18 cellular contexts compared by ENCODE assay signal in genomic region chr7:5453566-5454075, GRCh38. TPM values are rescaled to one million over a fixed set of nuclear protein-coding genes. Genes with fewer than 3 reads are reported as not detected.
A peak's percentile ranks its signal among the peaks of the same experiment; 100 is the strongest.
DNase-seq lines count a peak whose midpoint lies in the region; ATAC-seq, FAIRE-seq and TF ChIP-seq lines count a peak whose summit lies in the region.
"Had no signal": no experiment of that assay in that cellular context is flagged by ENCODE, and none has a peak within 500 bp of the region (broad histone marks: within the 10 kb centered on the region; RNA-seq: fewer than 3 reads in every experiment).

No MANE protein-coding gene starts in this region.

- no peak overlapping the region for H2AFZ ChIP-seq in mesenchymal stem cell (ENCODE audit: low read depth, low read length)

- no peak for ATAC-seq in WTC11

- no peak overlapping the region for H3K4me2 ChIP-seq in mesenchymal stem cell (ENCODE audit: low read length, poor library complexity, severe bottlenecking)

- no peak overlapping the region for H3K4me3 ChIP-seq in NT2/D1 (ENCODE audit: insufficient read length, low read depth)
- H3K4me3 ChIP-seq in mesenchymal stem cell (ENCODE audit: insufficient read depth in 1 of 2, low read depth in 1 of 2, low read length in 2 of 2), result no peak overlapping the region
- H3K4me3 ChIP-seq in tibial nerve, result no peak overlapping the region
- no peak overlapping the region for H3K4me3 ChIP-seq in A673 (ENCODE audit: low read depth, low read length, poor library complexity, severe bottlenecking)
- H3K4me3 ChIP-seq: HAP-1 had no signal

- H3K27ac Mint-ChIP-seq in WTC11, result no peak overlapping the region
- H3K27ac Mint-ChIP-seq: CD4-positive, alpha-beta T cell had no signal

- H2BK120ac ChIP-seq in mesenchymal stem cell (ENCODE audit: low read depth, low read length), result no peak overlapping the region

- H3K4me3 Mint-ChIP-seq in WTC11, result no peak overlapping the region
- H3K4me3 Mint-ChIP-seq: CD4-positive, alpha-beta T cell had no signal

- no peak overlapping the region for H3K14ac ChIP-seq in mesenchymal stem cell (ENCODE audit: low read length in 2 of 2)

- no peaks in the 10 kb centered on the region for H3K9me3 Mint-ChIP-seq in WTC11
- H3K9me3 Mint-ChIP-seq: CD4-positive, alpha-beta T cell had no signal

- H3K4ac ChIP-seq in mesenchymal stem cell (ENCODE audit: low read depth in 1 of 2, low read length in 2 of 2), result no peak overlapping the region

- H3K4me1 Mint-ChIP-seq in WTC11, result peaks cover 6% of the 10 kb centered on the region

- no peaks in the 10 kb centered on the region for H3K79me1 ChIP-seq in mesenchymal stem cell (replicated peaks; ENCODE audit: low read length, poor library complexity, severe bottlenecking)

- no peak overlapping the region for H3K18ac ChIP-seq in mesenchymal stem cell (ENCODE audit: low read depth in 1 of 2, low read length in 2 of 2)

- H3K4me1 ChIP-seq in NT2/D1 (ENCODE audit: insufficient read depth, insufficient read length), result peaks cover 12% of the 10 kb centered on the region
- peaks cover 14% of the 10 kb centered on the region for H3K4me1 ChIP-seq in mesenchymal stem cell (ENCODE audit: control insufficient read depth, insufficient read depth, low read depth, low read length)
- peaks cover 0 to 46% (median 8%) of the 10 kb centered on the region in 4 donors for H3K4me1 ChIP-seq in tibial nerve
- H3K4me1 ChIP-seq in A673 (ENCODE audit: insufficient read depth, low read length, poor library complexity, severe bottlenecking), result peaks cover 8% of the 10 kb centered on the region
- H3K4me1 ChIP-seq: HAP-1 had no signal

- no peak for TF ChIP-seq EP300 in tibial nerve (IDR thresholded peaks at IDR 0.05)

- H3K27me3 ChIP-seq in NT2/D1 (ENCODE audit: insufficient read depth, insufficient read length) (no peaks in the 10 kb centered on the region), mesenchymal stem cell (ENCODE audit: control insufficient read depth in 1 of 2, insufficient read depth in 1 of 2, low read length in 2 of 2) (peaks cover 0 to 11% of the 10 kb centered on the region in 2 experiments), tibial nerve (no peaks in the 10 kb centered on the region), A673 (replicated peaks; ENCODE audit: insufficient read depth, low read depth, low read length, poor library complexity) (no peaks in the 10 kb centered on the region)

- FAIRE-seq in RCC 7860 (lab: Jason Lieb, UNC), result no peak
- FAIRE-seq: A204.1, GM12892, GM18507 had no signal

- CTCF ChIA-PET in WTC11 (lab: Charles Lee) (interaction anchor here (1.5 kb wide), 1 partner anchor 213 kb away, joined by 4 read pairs; no protein-coding TSS in a partner anchor), A673 (lab: Charles Lee) (no interaction called here)

- H2AK5ac ChIP-seq in mesenchymal stem cell (ENCODE audit: low read length, severe bottlenecking), result no peak overlapping the region

- H3K9me3 ChIP-seq in NT2/D1 (ENCODE audit: insufficient read depth, low read length), result no peaks in the 10 kb centered on the region
- no peaks in the 10 kb centered on the region for H3K9me3 ChIP-seq in mesenchymal stem cell (ENCODE audit: control insufficient read depth, low read length)
- H3K9me3 ChIP-seq in tibial nerve, result no peaks in the 10 kb centered on the region
- H3K9me3 ChIP-seq in A673 (ENCODE audit: low read depth, low read length, poor library complexity, severe bottlenecking), result no peaks in the 10 kb centered on the region
- H3K9me3 ChIP-seq: HAP-1 had no signal

- intact Hi-C loops in A673 (cut with micrococcal nuclease; ENCODE audit: unreplicated experiment), result no loop called here

- BruUV-seq in A673 (replicated peaks; lab: Mats Ljungman, UMichigan), result no TSS peak

- TF ChIP-seq POLR2A in tibial nerve (IDR thresholded peaks at IDR 0.05), result no peak

- H3K36me3 Mint-ChIP-seq in WTC11, result no peaks in the 10 kb centered on the region

- no peak overlapping the region for H4K8ac ChIP-seq in mesenchymal stem cell (ENCODE audit: low read length)

- no peaks in the 10 kb centered on the region for H3K27me3 Mint-ChIP-seq in WTC11 (ENCODE audit: low read depth)

- H3K23ac ChIP-seq in mesenchymal stem cell (ENCODE audit: low read length in 2 of 2), result no peak overlapping the region

- H3K9ac ChIP-seq in NT2/D1 (ENCODE audit: insufficient read length, low read depth) (peak overlapping the region; percentile 23), mesenchymal stem cell (ENCODE audit: low read length) (peak overlapping the region; percentile 35)

- 100% methylated on average over 3 of the region's 5 CpGs for WGBS in mesenchymal stem cell
- WGBS in tibial nerve, 2 donors, result 79 to 90% methylated on average over 5 of the region's 5 CpGs

- no peak for TF ChIP-seq CTCF in WTC11 (IDR thresholded peaks at IDR 0.05)
- no peak for TF ChIP-seq CTCF in tibial nerve (IDR thresholded peaks at IDR 0.05)
- no peak for TF ChIP-seq CTCF in A673 (conservative IDR thresholded peaks at IDR 0.05; ENCODE audit: low read depth, low read length)

- POLR2A ChIA-PET in WTC11 (lab: Charles Lee), result interaction anchor here (0.6 kb wide), 1 partner anchor 571 kb away, joined by 3 read pairs; no protein-coding TSS in a partner anchor
- POLR2A ChIA-PET in A673 (lab: Charles Lee; ENCODE audit: low non-redundant PET), result interaction anchor here (0.7 kb wide), 1 partner anchor 22 kb away, joined by 5 read pairs; no protein-coding TSS in a partner anchor

- no peak overlapping the region for H4K91ac ChIP-seq in mesenchymal stem cell (ENCODE audit: low read length)

- no peak overlapping the region for H3K27ac ChIP-seq in mesenchymal stem cell (ENCODE audit: low read length, poor library complexity, severe bottlenecking)
- H3K27ac ChIP-seq in tibial nerve, result peak overlapping the region in 3 of 4 donors; percentile 17 to 85 (median 72)
- H3K27ac ChIP-seq in A673 (ENCODE audit: low read depth, low read length, poor library complexity, severe bottlenecking), result no peak overlapping the region
- H3K27ac ChIP-seq: C4-2B, HL-60 had no signal

- no peak overlapping the region for H2BK15ac ChIP-seq in mesenchymal stem cell (ENCODE audit: low read depth, poor library complexity, severe bottlenecking)

- no peak overlapping the region for H2BK5ac ChIP-seq in mesenchymal stem cell (ENCODE audit: low read depth, low read length, poor library complexity, severe bottlenecking)

- H3K36me3 ChIP-seq in NT2/D1 (ENCODE audit: insufficient read depth, insufficient read length, low read length) (no peaks in the 10 kb centered on the region), mesenchymal stem cell (ENCODE audit: control insufficient read depth in 1 of 2, insufficient read depth in 2 of 2, low read depth in 1 of 2, low read length in 2 of 2) (peaks cover 0 to 3% of the 10 kb centered on the region in 2 experiments), tibial nerve (no peaks in the 10 kb centered on the region), A673 (ENCODE audit: insufficient read depth, low read length, poor library complexity, severe bottlenecking) (no peaks in the 10 kb centered on the region)
- H3K36me3 ChIP-seq: HAP-1 had no signal

- H2BK12ac ChIP-seq in mesenchymal stem cell (ENCODE audit: low read length in 2 of 2), result no peak overlapping the region

- DNase-seq in NT2/D1 (ENCODE audit: low read depth, low spot score) (no peak), WTC11 (ENCODE audit: low spot score) (no peak), mesenchymal stem cell (no peak), tibial nerve (ENCODE audit: low spot score in 2 of 2) (no peak), inferior parietal cortex (ENCODE audit: extremely low spot score) (no peak), RCC 7860 (ENCODE audit: low spot score) (no peak), A673 (ENCODE audit: low spot score) (no peak), cerebellar cortex (ENCODE audit: low spot score) (no peak)
- DNase-seq: AML-193; CD4-positive, alpha-beta T cell; DMS153; DMS79 had no signal

TF ChIP-seq in WTC11, 78 proteins besides CTCF, POLR2A, EP300 and RAD21 (continues in another document):
- no peak for TF ChIP-seq IRF2 (CRISPR knock-in tag; IDR thresholded peaks at IDR 0.05; ENCODE audit: borderline replicate concordance, low read depth)
- TF ChIP-seq ZNF423 (CRISPR knock-in tag; IDR thresholded peaks at IDR 0.05), result no peak
- no peak for TF ChIP-seq USF2 (CRISPR knock-in tag; IDR thresholded peaks at IDR 0.05)
- peak; percentile 67; the same call in 1 of the 2 replicates for TF ChIP-seq ZNF121 (CRISPR knock-in tag; IDR thresholded peaks at IDR 0.05)
- no peak for TF ChIP-seq E2F4 (CRISPR knock-in tag; IDR thresholded peaks at IDR 0.05; ENCODE audit: borderline replicate concordance, low read depth)

RNA-seq across cellular contexts. Expression of gene TNRC18, which starts 30.0 kb away (rescaled TPM):
- total RNA-seq in WTC11 (2021), result 29.1 to 55.0 TPM (median 34.2 TPM) in 3 replicates
- polyA plus RNA-seq in mesenchymal stem cell (2013, experiment 1 of 2), result 45.5 TPM
- polyA plus RNA-seq in mesenchymal stem cell (2013, experiment 2 of 2), result 39.8 TPM
- 100 to 1,000 TPM in 3 of 4 donors, 10 to 100 TPM in 1; 76.9 to 241 (median 147) TPM for total RNA-seq in tibial nerve
- 91.7 and 97.2 TPM in 2 replicates for total RNA-seq in A673 (2021)

RNA-seq across cellular contexts. Expression of gene FBXL18, which starts 60.0 kb away (rescaled TPM):
- total RNA-seq in WTC11 (2021) (18.9 to 22.0 TPM (median 21.8 TPM) in 3 replicates), tibial nerve (10 to 100 TPM in 1 of 4 donors, 1 to 10 TPM in 3; 7.0 to 10.5 (median 8.2) TPM), A673 (2021) (18.4 and 18.9 TPM in 2 replicates)
- 8.4 TPM for polyA plus RNA-seq in mesenchymal stem cell (2013, experiment 1 of 2)
- polyA plus RNA-seq in mesenchymal stem cell (2013, experiment 2 of 2), result 8.3 TPM

Comparison
In these comparisons a context has a peak if more than half of its experiments do, and no peak if none do; other contexts are left out.
1. H3K27ac ChIP-seq: peak in tibial nerve (3 of 4); none in mesenchymal stem cell (single experiment) and A673 (single experiment).